1 cellular context compared by ENCODE assay signal in genomic region chr22:24189249-24190158, GRCh38.
TF ChIP-seq lines count a peak whose summit lies in the region.

No MANE protein-coding gene starts in this region.

TF ChIP-seq in Ishikawa, 13 proteins besides CTCF, POLR2A, EP300 and RAD21 (continued from another document):
- TF ChIP-seq MAX (IDR thresholded peaks at IDR 0.05) (peak; percentile 47; the same call in 1 of the 2 replicates), CEBPB (IDR thresholded peaks at IDR 0.05) (no peak), ZBTB7A (IDR thresholded peaks at IDR 0.05; ENCODE audit: low read depth) (peak; percentile 69)
